ENCODE assay signal across 8 cellular contexts in genomic region chrX:136909119-136909705, GRCh38. TPM values are rescaled to one million over a fixed set of nuclear protein-coding genes. Genes with fewer than 3 reads are reported as not detected.
A peak's percentile ranks its signal among the peaks of the same experiment; 100 is the strongest.
DNase-seq lines count a peak whose midpoint lies in the region; TF ChIP-seq lines count a peak whose summit lies in the region.

No MANE protein-coding gene starts in this region.

- no peaks in the 10 kb centered on the region for H3K9me3 ChIP-seq in NT2/D1 (ENCODE audit: insufficient read depth, low read length)

- H3K9ac ChIP-seq in NT2/D1 (ENCODE audit: insufficient read length, low read depth) = peak overlapping the region; percentile 85

- no peaks in the 10 kb centered on the region for H3K27me3 Mint-ChIP-seq in endothelial cell (ENCODE audit: unreplicated experiment)

- TF ChIP-seq CTCF in GM20000 (IDR thresholded peaks at IDR 0.05; ENCODE audit: extremely low read depth, missing control alignments) = no peak
- no peak for TF ChIP-seq CTCF in endothelial cell (IDR thresholded peaks at IDR 0.05; ENCODE audit: unreplicated experiment)

- no peaks in the 10 kb centered on the region for H3K9me3 Mint-ChIP-seq in endothelial cell (ENCODE audit: unreplicated experiment)

- no peaks in the 10 kb centered on the region for H3K4me1 ChIP-seq in NT2/D1 (ENCODE audit: insufficient read depth, insufficient read length)

- H3K4me3 Mint-ChIP-seq in endothelial cell (ENCODE audit: unreplicated experiment) = peak overlapping the region; percentile 91

- H3K4me1 Mint-ChIP-seq in endothelial cell (ENCODE audit: unreplicated experiment) = no peaks in the 10 kb centered on the region

- H3K27ac Mint-ChIP-seq in endothelial cell (ENCODE audit: unreplicated experiment) = peak overlapping the region; percentile 93

- H3K36me3 ChIP-seq in NT2/D1 (ENCODE audit: insufficient read depth, insufficient read length, low read length) = no peaks in the 10 kb centered on the region

- H3K4me3 ChIP-seq in NT2/D1 (ENCODE audit: insufficient read length, low read depth) = peak overlapping the region; percentile 66

- DNase-seq in CMK (ENCODE audit: low read depth) (peak; percentile 43), GM20000 (ENCODE audit: low spot score) (peak; percentile 85), HT1080 (ENCODE audit: low read depth) (peak; percentile 78), NT2/D1 (ENCODE audit: low read depth, low spot score) (peak; percentile 32), endothelial cell (ENCODE audit: low spot score) (peak; percentile 73), midbrain (lab: John Stamatoyannopoulos, UW) (peak; percentile 79)
- DNase-seq in activated CD8-positive, alpha-beta memory T cell treated with anti-CD3 and anti-CD28 coated beads, Interleukin-2, amount 50 U/mL, for 24 hours (ENCODE audit: extremely low read depth) = peak; percentile 32
- peak; percentile 52 to 62 for DNase-seq in stimulated activated CD8-positive, alpha-beta memory T cell treated with anti-CD3 and anti-CD28 coated beads, Interleukin-2, amount 100 ng/mL, for 1 hour (ENCODE audit: low read depth in 2 of 2)

- H3K27me3 ChIP-seq in NT2/D1 (ENCODE audit: insufficient read depth, insufficient read length) = no peaks in the 10 kb centered on the region

- H3K36me3 Mint-ChIP-seq in endothelial cell (ENCODE audit: low read depth, unreplicated experiment) = no peaks in the 10 kb centered on the region

RNA-seq across cellular contexts. Expression of gene RBMX, which starts 28.7 kb away (rescaled TPM):
- 322 and 340 TPM in 2 replicates for total RNA-seq in HT1080 (2014; rRNA removed; shearing (Covaris generic))
- polyA plus RNA-seq in HT1080 (2015; cell fraction: cytosol; rRNA removed) = 265 and 418 TPM in 2 replicates
- polyA plus RNA-seq in HT1080 (2015; cell fraction: nucleus; rRNA removed) = 569 and 859 TPM in 2 replicates
- 267 TPM for total RNA-seq in endothelial cell (ENCODE audit: unreplicated experiment)

Comparison
In these comparisons a context has a peak if more than half of its experiments do, and no peak if none do; other contexts are left out.
1. Peak in every context shown above with its lines: DNase-seq and H3K4me3 ChIP-seq.
2. DNase-seq: peak in every context shown above with its lines; median percentile 85 in GM20000; 79 in midbrain; 78 in HT1080; 73 in endothelial cell; 57 in stimulated activated CD8-positive, alpha-beta memory T cell treated with anti-CD3 and anti-CD28 coated beads, Interleukin-2, amount 100 ng/mL, for 1 hour; 43 in CMK; 32 in NT2/D1; 32 in activated CD8-positive, alpha-beta memory T cell treated with anti-CD3 and anti-CD28 coated beads, Interleukin-2, amount 50 U/mL, for 24 hours.